ENCODE assay signal across 8 cellular contexts in genomic region chr20:53162251-53162835, GRCh38.
DNase-seq lines count a peak whose midpoint lies in the region; ATAC-seq and TF ChIP-seq lines count a peak whose summit lies in the region.

No MANE protein-coding gene starts in this region.

- H3K4me1 ChIP-seq in OCI-LY3 (ENCODE audit: low read length), result peaks cover 33% of the 10 kb centered on the region
- H3K4me1 ChIP-seq in psoas muscle, result no peaks in the 10 kb centered on the region

- H3K36me3 ChIP-seq in OCI-LY3 (replicated peaks; ENCODE audit: low read depth, low read length) (no peaks in the 10 kb centered on the region), psoas muscle (ENCODE audit: insufficient read depth in 1 of 2, low read depth in 1 of 2) (no peaks in the 10 kb centered on the region)

- intact Hi-C loops in psoas muscle (cut with DNase I), result no loop called here

- ATAC-seq in activated T-cell treated with anti-CD3 and anti-CD28 coated beads, Interleukin-2, amount 50 U/mL, for 72 hours (replicated peaks in 1 of 2), result peak; percentile 44 to 49
- ATAC-seq in psoas muscle (peak in 3 of 4 donors; percentile 35 to 48 (median 48)), GM21367 (IDR thresholded peaks at IDR 0.05; ENCODE audit: unreplicated experiment) (no peak), HG03432 (IDR thresholded peaks at IDR 0.05; ENCODE audit: unreplicated experiment) (no peak)

- H3K4me3 ChIP-seq in OCI-LY3 (ENCODE audit: low read length) (no peak overlapping the region), fibroblast of pulmonary artery (replicated peaks; ENCODE audit: low read depth, low read length) (no peak overlapping the region), psoas muscle (no peak overlapping the region)

- TF ChIP-seq CTCF in OCI-LY3 (IDR thresholded peaks at IDR 0.05; ENCODE audit: low read depth, low read length), result peak; percentile 28
- TF ChIP-seq CTCF in fibroblast of pulmonary artery (IDR thresholded peaks at IDR 0.05; ENCODE audit: low read length, missing control alignments), result peak; percentile 5
- no peak for TF ChIP-seq CTCF in psoas muscle (IDR thresholded peaks at IDR 0.05)

- peak; percentile 8 to 11 for DNase-seq in activated T-cell treated with anti-CD3 and anti-CD28 coated beads, Interleukin-2, amount 50 U/mL, for 72 hours
- no peak for DNase-seq in activated T-cell treated with anti-CD3 and anti-CD28 coated beads, Interleukin-2, amount 50 U/mL, for 48 hours
- DNase-seq in fibroblast of pulmonary artery (ENCODE audit: low read depth) (peak; percentile 48), psoas muscle (peak in 1 of 2 donors; percentile 64)
- DNase-seq in activated effector memory CD4-positive, alpha-beta T cell treated with Interleukin-2 at 50 U/mL for 16 hours, result no peak

- H3K27ac ChIP-seq in OCI-LY3 (ENCODE audit: low read length), result peak overlapping the region; percentile 49
- no peak overlapping the region for H3K27ac ChIP-seq in psoas muscle

- peaks cover 30% of the 10 kb centered on the region for H3K4me1 Mint-ChIP-seq in activated T-cell treated with anti-CD3 and anti-CD28 coated beads, Interleukin-2, amount 50 U/mL, for 72 hours (ENCODE audit: low read depth)

- H3K79me2 ChIP-seq in OCI-LY3 (ENCODE audit: low read length), result no peaks in the 10 kb centered on the region

- H2AFZ ChIP-seq in OCI-LY3 (ENCODE audit: low read depth, low read length), result no peak overlapping the region

- H3K9me3 Mint-ChIP-seq in activated T-cell treated with anti-CD3 and anti-CD28 coated beads, Interleukin-2, amount 50 U/mL, for 72 hours, result peaks cover 4 to 6% of the 10 kb centered on the region in 2 donors

- peak overlapping the region; percentile 41 for H3K4me2 ChIP-seq in OCI-LY3 (ENCODE audit: low read length)

- H3K27me3 Mint-ChIP-seq in activated T-cell treated with anti-CD3 and anti-CD28 coated beads, Interleukin-2, amount 50 U/mL, for 72 hours (ENCODE audit: low read depth), result no peaks in the 10 kb centered on the region

- 16 to 24% (median 22%) methylated on average over 13 of the region's 13 CpGs for WGBS in psoas muscle, 3 donors

- no peak overlapping the region for H3K9ac ChIP-seq in OCI-LY3 (ENCODE audit: low read length)

- peak overlapping the region; percentile 8 for H3K27ac Mint-ChIP-seq in activated T-cell treated with anti-CD3 and anti-CD28 coated beads, Interleukin-2, amount 50 U/mL, for 72 hours

- peaks cover 8 to 9% of the 10 kb centered on the region in 2 donors for H3K36me3 Mint-ChIP-seq in activated T-cell treated with anti-CD3 and anti-CD28 coated beads, Interleukin-2, amount 50 U/mL, for 72 hours (ENCODE audit: insufficient read depth in 2 of 2)

- peak overlapping the region; percentile 51 to 68 for H3K4me3 Mint-ChIP-seq in activated T-cell treated with anti-CD3 and anti-CD28 coated beads, Interleukin-2, amount 50 U/mL, for 72 hours

- no peaks in the 10 kb centered on the region for H4K20me1 ChIP-seq in OCI-LY3 (ENCODE audit: insufficient read depth, low read length)

- no peaks in the 10 kb centered on the region for H3K9me3 ChIP-seq in OCI-LY3 (ENCODE audit: insufficient read depth, low read length)
- no peaks in the 10 kb centered on the region for H3K9me3 ChIP-seq in psoas muscle

- H3K27me3 ChIP-seq in OCI-LY3 (ENCODE audit: low read depth, low read length) (no peaks in the 10 kb centered on the region), psoas muscle (ENCODE audit: insufficient read depth in 3 of 3, low read length in 2 of 3) (peaks cover 0 to 3% (median 0%) of the 10 kb centered on the region in 3 donors)

Comparison
In these comparisons a context has a peak if more than half of its experiments do, and no peak if none do; other contexts are left out.
1. DNase-seq: peak in activated T-cell treated with anti-CD3 and anti-CD28 coated beads, Interleukin-2, amount 50 U/mL, for 72 hours (2 of 2) and fibroblast of pulmonary artery (single experiment); none in activated T-cell treated with anti-CD3 and anti-CD28 coated beads, Interleukin-2, amount 50 U/mL, for 48 hours (0 of 2) and activated effector memory CD4-positive, alpha-beta T cell treated with Interleukin-2 at 50 U/mL for 16 hours (single experiment).
2. ATAC-seq: peak in activated T-cell treated with anti-CD3 and anti-CD28 coated beads, Interleukin-2, amount 50 U/mL, for 72 hours (2 of 2) and psoas muscle (3 of 4); none in GM21367 (single experiment) and HG03432 (single experiment).